ENCODE assay signal across 12 cellular contexts in genomic region chr15:33152502-33153109, GRCh38. TPM values are rescaled to one million over a fixed set of nuclear protein-coding genes. Genes with fewer than 3 reads are reported as not detected.
DNase-seq lines count a peak whose midpoint lies in the region; ATAC-seq, FAIRE-seq and TF ChIP-seq lines count a peak whose summit lies in the region.
"Had no signal": no experiment of that assay in that cellular context is flagged by ENCODE, and none has a peak within 500 bp of the region (broad histone marks: within the 10 kb centered on the region; RNA-seq: fewer than 3 reads in every experiment).

No MANE protein-coding gene starts in this region.

- POLR2A ChIA-PET in A549 (lab: Yijun Ruan, JAX): no interaction called here

- 59% methylated on average over 5 of the region's 5 CpGs for WGBS in A549 (ENCODE audit: missing lambda C conversion rate)

- TF ChIP-seq RAD21 in A549 (conservative IDR thresholded peaks at IDR 0.05 in 1 of 2, IDR thresholded peaks at IDR 0.05 in 1 of 2): no peak

- CTCF ChIA-PET in A549 (lab: Yijun Ruan, JAX): no interaction called here

- DNase-seq in A549 (ENCODE audit: low read depth in 1 of 2, low spot score in 1 of 2): no peak
- DNase-seq in NOMO-1 (lab: John Stamatoyannopoulos, UW; ENCODE audit: unreplicated experiment in 2 of 2): peak; percentile 76 to 93
- peak; percentile 5 for DNase-seq in cerebellar cortex (ENCODE audit: low spot score)
- DNase-seq in medulla oblongata (ENCODE audit: extremely low spot score): peak; percentile 89
- no peak for DNase-seq in D721Med (ENCODE audit: insufficient read length, low spot score)
- no peak for DNase-seq in activated CD4-positive, alpha-beta T cell treated with anti-CD3 and anti-CD28 coated beads, Interleukin-2, amount 50 U/mL, for 4 hours
- no peak for DNase-seq in mucosa of descending colon
- no peak for DNase-seq in chondrocyte (ENCODE audit: low spot score)
- DNase-seq: activated CD8-positive, alpha-beta memory T cell treated with anti-CD3 and anti-CD28 coated beads, Interleukin-2, amount 50 U/mL, for 48 hours; BE2C; left colon; NCI-H1092 treated with DMSO at 0.1 percent for 48 hours had no signal

- intact Hi-C loops in mucosa of descending colon (cut with DNase I, micrococcal nuclease): no loop called here

- no peaks in the 10 kb centered on the region for H3K9me3 ChIP-seq in A549
- H3K9me3 ChIP-seq in mucosa of descending colon: no peaks in the 10 kb centered on the region
- H3K9me3 ChIP-seq: BE2C had no signal

- no peak overlapping the region for H3K4me3 ChIP-seq in A549
- H3K4me3 ChIP-seq in mucosa of descending colon: no peak overlapping the region

- ATAC-seq in A549 (0 out of 6 replicates have a peak, but pooled peaks of 1 of the 2 experiments have one; percentile 33), mucosa of descending colon (no peak)
- ATAC-seq: left colon had no signal

- no peak for TF ChIP-seq EP300 in A549 (IDR thresholded peaks at IDR 0.05)

- no peaks in the 10 kb centered on the region for H3K27me3 Mint-ChIP-seq in chondrocyte (ENCODE audit: low read depth)

- no peaks in the 10 kb centered on the region for H3K36me3 ChIP-seq in mucosa of descending colon (ENCODE audit: low read depth)
- H3K36me3 ChIP-seq: BE2C had no signal

- no peak overlapping the region for H3K27ac ChIP-seq in A549

- no peak overlapping the region for H3K4me3 Mint-ChIP-seq in chondrocyte (ENCODE audit: unreplicated experiment)

- H3K27ac Mint-ChIP-seq in chondrocyte (ENCODE audit: unreplicated experiment): no peak overlapping the region

- TF ChIP-seq POLR2A in A549 (IDR thresholded peaks at IDR 0.05; ENCODE audit: low read length): no peak

- H3K4me2 ChIP-seq in A549: no peak overlapping the region

- TF ChIP-seq CTCF in A549 (IDR thresholded peaks at IDR 0.05): no peak
- TF ChIP-seq CTCF in D721Med (IDR thresholded peaks at IDR 0.05; ENCODE audit: insufficient read depth, missing control alignments): no peak
- TF ChIP-seq CTCF in mucosa of descending colon (IDR thresholded peaks at IDR 0.05): no peak
- TF ChIP-seq CTCF in chondrocyte (IDR thresholded peaks at IDR 0.05): no peak

- H3K4me1 ChIP-seq in A549 (no peaks in the 10 kb centered on the region), mucosa of descending colon (ENCODE audit: low read depth) (no peaks in the 10 kb centered on the region)

- H3K36me3 Mint-ChIP-seq in chondrocyte (ENCODE audit: low read depth): no peaks in the 10 kb centered on the region

- no peaks in the 10 kb centered on the region for H3K9me3 Mint-ChIP-seq in chondrocyte (ENCODE audit: low read depth)

- no peak for FAIRE-seq in A549 (lab: Jason Lieb, UNC)
- FAIRE-seq in D721Med (lab: Jason Lieb, UNC): no peak

- peaks cover 14% of the 10 kb centered on the region for H3K4me1 Mint-ChIP-seq in chondrocyte (ENCODE audit: low read depth)

TF ChIP-seq in A549, 52 proteins besides CTCF, POLR2A, EP300 and RAD21:
- TF ChIP-seq CEBPB (IDR thresholded peaks at IDR 0.05): peak; percentile 20 to 49; a peak in 1 of 4 replicates
- no peak for TF ChIP-seq KDM5A (IDR thresholded peaks at IDR 0.05)

RNA-seq across cellular contexts. Expression of gene FMN1, which starts 41.9 kb away (rescaled TPM):
- polyA plus RNA-seq in A549 (2011; rRNA removed) (2.2 and 2.4 TPM in 2 replicates), A549 (2017; fragmentation: RNase III; extraction: RNeasy Plus Mini Kit Qiagen cat#74134 plus additional on column Dnase treatment) (0.45 to 0.61 TPM (median 0.53 TPM) in 3 replicates)
- polyA plus RNA-seq in A549 (2012; cell fraction: cytosol; rRNA removed): 0.15 and 0.17 TPM in 2 replicates
- polyA plus RNA-seq in A549 (2012; cell fraction: nucleus; rRNA removed): 0.11 and 0.23 TPM in 2 replicates
- 3.6 and 4.4 TPM in 2 replicates for polyA minus RNA-seq in A549 (2011; rRNA and poly(A)+ RNA removed)
- total RNA-seq in mucosa of descending colon (10 to 100 TPM; 30.8 to 65.1 (median 43.4) TPM), chondrocyte (4.0 to 6.6 TPM (median 4.8 TPM) in 3 replicates)

Comparison
In these comparisons a context has a peak if more than half of its experiments do, and no peak if none do; other contexts are left out.
1. DNase-seq: peak in NOMO-1 (2 of 2), cerebellar cortex (single experiment) and medulla oblongata (single experiment); none in A549 (0 of 2), D721Med (single experiment), activated CD4-positive, alpha-beta T cell treated with anti-CD3 and anti-CD28 coated beads, Interleukin-2, amount 50 U/mL, for 4 hours (0 of 2), mucosa of descending colon (0 of 3) and chondrocyte (single experiment).